Comparison of ENCODE assay signal across 23 cellular contexts in genomic region chr7:27971171-27971570, GRCh38.
A peak's percentile ranks its signal among the peaks of the same experiment; 100 is the strongest.
DNase-seq lines count a peak whose midpoint lies in the region; ATAC-seq and TF ChIP-seq lines count a peak whose summit lies in the region.
"Had no signal": no experiment of that assay in that cellular context is flagged by ENCODE, and none has a peak within 500 bp of the region (broad histone marks: within the 10 kb centered on the region; RNA-seq: fewer than 3 reads in every experiment).

No MANE protein-coding gene starts in this region.

- H3K9me3 ChIP-seq in CD4-positive, alpha-beta memory T cell (ENCODE audit: control insufficient read depth in 1 of 2, low read length in 2 of 2) = no peaks in the 10 kb centered on the region
- H3K9me3 ChIP-seq in T-helper 17 cell (ENCODE audit: control insufficient read depth, low read length, poor library complexity, severe bottlenecking) = no peaks in the 10 kb centered on the region
- H3K9me3 ChIP-seq: colonic mucosa, mucosa of descending colon had no signal

- H3K9me3 Mint-ChIP-seq in CD4-positive, alpha-beta memory T cell = peaks cover 0 to 7% (median 0%) of the 10 kb centered on the region in 8 donors
- H3K9me3 Mint-ChIP-seq in natural killer cell treated with Interleukin-12 subunit alpha and Interleukin-12 subunit beta and Interleukin-15 and Interleukin-18, amount 100 ng/mL, for 72 hours = no peaks in the 10 kb centered on the region

- intact Hi-C loops in CD4-positive, alpha-beta memory T cell (cut with micrococcal nuclease) = no loop called here

- no peak for DNase-seq in CD4-positive, alpha-beta memory T cell
- DNase-seq in T-helper 17 cell = no peak
- DNase-seq in natural killer cell treated with Interleukin-12 subunit alpha and Interleukin-12 subunit beta and Interleukin-15 and Interleukin-18, amount 100 ng/mL, for 72 hours (ENCODE audit: low spot score) = no peak
- no peak for DNase-seq in GOT3 (lab: John Stamatoyannopoulos, UW)
- no peak for DNase-seq in NCI-H345 (lab: John Stamatoyannopoulos, UW)
- no peak for DNase-seq in GM10248 (ENCODE audit: extremely low spot score)
- DNase-seq: activated CD4-positive, CD25-positive, alpha-beta regulatory T cell treated with anti-CD3 and anti-CD28 coated beads, Interleukin-2, amount 50 U/mL, for 72 hours; activated CD8-positive, alpha-beta T cell treated with anti-CD3 and anti-CD28 coated beads, Interleukin-2, amount 10 ng/mL, durations not matched to agents 7 days and 5 days; activated effector memory CD4-positive, alpha-beta T cell treated with Interleukin-2 at 50 U/mL for 16 hours; activated T-cell treated with anti-CD3 and anti-CD28 coated beads for 4 hours; colonic mucosa; effector CD4-positive, alpha-beta T cell; left cardiac atrium; mucosa of descending colon; NCI-H1105 treated with DMSO at 0.1 percent for 48 hours; NCI-H1930; NCI-H526; NK-92 treated with Interleukin-12 subunit alpha and Interleukin-12 subunit beta, amount 100 ng/mL, for 24 hours; stimulated activated CD4-positive, alpha-beta T cell treated with anti-CD3 and anti-CD28 coated beads, Interleukin-4, amount 100 ng/mL, for 24 hours; trophoblast cell had no signal

- ATAC-seq in GM21390 (IDR thresholded peaks at IDR 0.05; ENCODE audit: unreplicated experiment) (peak; percentile 41), T-helper 17 cell (no peak)
- ATAC-seq in natural killer cell treated with Interleukin-12 subunit alpha and Interleukin-12 subunit beta and Interleukin-15 and Interleukin-18, amount 100 ng/mL, for 72 hours = peak in 1 of 2 donors; percentile 69
- ATAC-seq: activated CD8-positive, alpha-beta T cell treated with anti-CD3 and anti-CD28 coated beads, Interleukin-2, amount 10 ng/mL, durations not matched to agents 7 days and 5 days; left cardiac atrium; mucosa of descending colon had no signal

- no peak overlapping the region for H3K27ac ChIP-seq in CD4-positive, alpha-beta memory T cell (ENCODE audit: low read depth, low read length)
- H3K27ac ChIP-seq: cardiac muscle cell, colonic mucosa, SK-N-MC had no signal

- H3K27me3 ChIP-seq in CD4-positive, alpha-beta memory T cell (ENCODE audit: insufficient read depth, low read length) = no peaks in the 10 kb centered on the region
- H3K27me3 ChIP-seq: cardiac muscle cell, colonic mucosa had no signal

- H3K36me3 Mint-ChIP-seq in CD4-positive, alpha-beta memory T cell = peaks cover 2 to 18% of the 10 kb centered on the region in 2 donors
- H3K36me3 Mint-ChIP-seq in T-helper 17 cell (ENCODE audit: low read depth) = peaks cover 2% of the 10 kb centered on the region
- H3K36me3 Mint-ChIP-seq in natural killer cell treated with Interleukin-12 subunit alpha and Interleukin-12 subunit beta and Interleukin-15 and Interleukin-18, amount 100 ng/mL, for 72 hours = peaks cover 8% of the 10 kb centered on the region

- H3K27ac Mint-ChIP-seq in CD4-positive, alpha-beta memory T cell = peak overlapping the region in 5 of 7 donors; percentile 5 to 77 (median 57)
- H3K27ac Mint-ChIP-seq in T-helper 17 cell = peak overlapping the region; percentile 86
- peak overlapping the region; percentile 80 to 90 for H3K27ac Mint-ChIP-seq in natural killer cell treated with Interleukin-12 subunit alpha and Interleukin-12 subunit beta and Interleukin-15 and Interleukin-18, amount 100 ng/mL, for 72 hours

- CTCF ChIA-PET in CD4-positive, alpha-beta memory T cell (lab: Charles Lee; ENCODE audit: partially characterized antibody) = interaction anchor here (1.3 to 1.9 kb wide), 3 partner anchors 34 to 51 kb away, joined by 3 to 6 read pairs (median 5); no protein-coding TSS in a partner anchor
- CTCF ChIA-PET in GM10248 (lab: Yijun Ruan, JAX) = interaction anchor here (1.1 kb wide), 1 partner anchor 91 kb away, joined by 3 read pairs; no protein-coding TSS in a partner anchor

- no peak for TF ChIP-seq CTCF in GM10248 (IDR thresholded peaks at IDR 0.05; ENCODE audit: control extremely low read depth, extremely low read depth, low read depth, missing control alignments)

- peaks cover 23% of the 10 kb centered on the region for H3K4me1 ChIP-seq in CD4-positive, alpha-beta memory T cell (ENCODE audit: insufficient read depth, low read length)
- H3K4me1 ChIP-seq: colonic mucosa had no signal

- H3K36me3 ChIP-seq in CD4-positive, alpha-beta memory T cell (ENCODE audit: insufficient read depth, low read length) = no peaks in the 10 kb centered on the region
- H3K36me3 ChIP-seq: cardiac muscle cell, colonic mucosa had no signal

- H3K4me3 ChIP-seq in CD4-positive, alpha-beta memory T cell (ENCODE audit: low read length in 2 of 2) = no peak overlapping the region
- H3K4me3 ChIP-seq: cardiac muscle cell, colonic mucosa, mucosa of descending colon, SK-N-MC had no signal

- POLR2A ChIA-PET in CD4-positive, alpha-beta memory T cell (lab: Charles Lee; ENCODE audit: partially characterized antibody) = interaction anchor here (3.0 kb wide), 1 partner anchor 18 kb away, joined by 30 read pairs; no protein-coding TSS in a partner anchor
- POLR2A ChIA-PET in GM10248 (lab: Yijun Ruan, JAX) = no interaction called here

- H3K4me3 Mint-ChIP-seq in CD4-positive, alpha-beta memory T cell = peak overlapping the region in 3 of 8 donors; percentile 4 to 90 (median 63)
- peak overlapping the region; percentile 19 for H3K4me3 Mint-ChIP-seq in T-helper 17 cell
- H3K4me3 Mint-ChIP-seq in natural killer cell treated with Interleukin-12 subunit alpha and Interleukin-12 subunit beta and Interleukin-15 and Interleukin-18, amount 100 ng/mL, for 72 hours = peak overlapping the region; percentile 85
- H3K4me3 Mint-ChIP-seq: activated CD8-positive, alpha-beta T cell treated with anti-CD3 and anti-CD28 coated beads, Interleukin-2, amount 10 ng/mL, durations not matched to agents 7 days and 5 days had no signal

- H3K27me3 Mint-ChIP-seq in CD4-positive, alpha-beta memory T cell = no peaks in the 10 kb centered on the region
- H3K27me3 Mint-ChIP-seq in T-helper 17 cell = no peaks in the 10 kb centered on the region
- H3K27me3 Mint-ChIP-seq in natural killer cell treated with Interleukin-12 subunit alpha and Interleukin-12 subunit beta and Interleukin-15 and Interleukin-18, amount 100 ng/mL, for 72 hours = no peaks in the 10 kb centered on the region

- H3K4me1 Mint-ChIP-seq in CD4-positive, alpha-beta memory T cell = peaks cover 32 to 43% (median 34%) of the 10 kb centered on the region in 4 donors
- peaks cover 23% of the 10 kb centered on the region for H3K4me1 Mint-ChIP-seq in T-helper 17 cell
- peaks cover 40 to 50% of the 10 kb centered on the region in 2 donors for H3K4me1 Mint-ChIP-seq in natural killer cell treated with Interleukin-12 subunit alpha and Interleukin-12 subunit beta and Interleukin-15 and Interleukin-18, amount 100 ng/mL, for 72 hours (ENCODE audit: low read depth in 2 of 2)
